Comparison of ENCODE assay signal across 1 cellular context in the genomic region with DNA sequence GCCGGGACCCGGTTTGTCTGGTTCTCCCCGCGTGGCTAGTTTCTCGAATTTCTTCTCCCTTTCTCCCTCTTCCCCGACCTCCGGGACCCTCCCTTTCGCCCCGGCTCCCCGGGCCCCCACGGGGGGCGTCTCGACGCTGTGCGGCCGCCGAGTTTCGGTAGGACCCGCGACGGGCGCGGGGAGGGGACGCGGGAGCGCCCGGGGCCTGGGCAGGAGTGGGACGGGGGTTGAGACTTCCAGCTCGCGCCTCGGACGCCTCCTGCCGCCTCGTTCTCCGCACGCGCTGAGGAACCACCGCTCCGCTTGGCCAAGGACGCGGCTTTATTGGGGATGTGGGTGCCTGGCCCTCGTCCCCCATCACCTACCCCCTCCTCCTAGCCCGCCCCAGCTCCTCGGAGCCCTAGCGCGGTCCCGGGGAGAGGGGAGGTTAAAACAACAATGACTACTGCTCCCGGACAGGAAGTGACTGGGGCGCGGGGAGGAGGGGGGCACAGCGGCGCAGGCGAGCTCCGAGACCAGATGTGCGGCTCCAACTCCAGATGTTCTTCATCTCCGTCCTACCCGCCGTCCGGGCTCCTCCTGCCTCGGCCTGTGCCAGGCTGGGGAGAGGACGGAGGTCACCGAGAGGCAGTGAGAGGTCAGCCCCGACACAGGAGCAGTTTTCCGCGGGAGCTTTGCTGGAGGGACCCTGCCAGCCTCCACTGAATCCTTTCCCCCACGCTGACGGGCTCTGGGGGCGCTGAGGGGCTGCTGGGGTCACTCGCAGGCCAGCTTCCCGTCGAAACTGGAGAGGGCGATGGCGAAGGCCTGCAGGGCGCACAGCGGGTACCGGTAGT.
A peak's percentile ranks its signal among the peaks of the same experiment; 100 is the strongest.
TF ChIP-seq lines count a peak whose summit lies in the region.

No MANE protein-coding gene starts in this region.

TF ChIP-seq in K562, 482 proteins besides CTCF, POLR2A, EP300 and RAD21 (continues in another document):
- TF ChIP-seq ZNF77 (CRISPR knock-in tag; IDR thresholded peaks at IDR 0.05) (no peak), ZBTB1 (CRISPR knock-in tag; IDR thresholded peaks at IDR 0.05; ENCODE audit: borderline replicate concordance, low read depth) (peak; percentile 87; the same call in 1 of the 2 replicates), KAT2B (IDR thresholded peaks at IDR 0.05; ENCODE audit: low read depth, low read length) (no peak), ASH1L (IDR thresholded peaks at IDR 0.05; ENCODE audit: borderline replicate concordance, low read depth, partially characterized antibody) (peak; percentile 39), ARNT (IDR thresholded peaks at IDR 0.05) (peak in 1 of 2 experiments; percentile 10; a peak in 1 of 4 replicates), EGR1 (conservative IDR thresholded peaks at IDR 0.05) (no peak; the same call in 1 of the 2 replicates), GTF2E2 (tag; IDR thresholded peaks at IDR 0.05) (peak; percentile 79), THRAP3 (IDR thresholded peaks at IDR 0.05; ENCODE audit: borderline replicate concordance) (no peak), ZNF121 (CRISPR knock-in tag; conservative IDR thresholded peaks at IDR 0.05) (no peak; the same call in 1 of the 2 replicates), GABPA (tag; conservative IDR thresholded peaks at IDR 0.05; ENCODE audit: low read depth) (peak; percentile 82), HEY1 (CRISPR knock-in tag; IDR thresholded peaks at IDR 0.05; ENCODE audit: borderline replicate concordance) (no peak), KDM1A (IDR thresholded peaks at IDR 0.05) (no peak), SMARCB1 (IDR thresholded peaks at IDR 0.05; ENCODE audit: insufficient read length, low read depth) (no peak), FOS (IDR thresholded peaks at IDR 0.05; ENCODE audit: extremely low read depth, insufficient read length) (no peak), TRIM28 (IDR thresholded peaks at IDR 0.05) (no peak), OTX1 (CRISPR knock-in tag; IDR thresholded peaks at IDR 0.05) (peak; percentile 5; the same call in 1 of the 2 replicates), HNRNPUL1 (IDR thresholded peaks at IDR 0.05; ENCODE audit: low read length) (no peak), SRSF7 (optimal IDR thresholded peaks at IDR 0.05; ENCODE audit: low read depth, low read length) (no peak), ZBTB8A (IDR thresholded peaks at IDR 0.05; ENCODE audit: partially characterized antibody) (no peak), KLF6 (CRISPR knock-in tag; IDR thresholded peaks at IDR 0.05; ENCODE audit: borderline replicate concordance) (no peak), MYBL2 (IDR thresholded peaks at IDR 0.05; ENCODE audit: low read depth) (no peak), MYBL2 (CRISPR knock-in tag; IDR thresholded peaks at IDR 0.05; ENCODE audit: borderline replicate concordance) (peak; percentile 76; the same call in 1 of the 2 replicates), ZNF217 (CRISPR knock-in tag; IDR thresholded peaks at IDR 0.05) (no peak), PTBP1 (IDR thresholded peaks at IDR 0.05; ENCODE audit: low read depth, low read length) (no peak), HOXB6 (CRISPR knock-in tag; IDR thresholded peaks at IDR 0.05; ENCODE audit: borderline replicate concordance) (no peak), KDM5B (IDR thresholded peaks at IDR 0.05; ENCODE audit: insufficient replicate concordance, low read depth, low read length) (peak; percentile 68), SMARCA4 (IDR thresholded peaks at IDR 0.05) (peak; percentile 69), ELF1 (tag; IDR thresholded peaks at IDR 0.05) (peak; percentile 43), BRD4 (IDR thresholded peaks at IDR 0.05) (no peak)
- TF ChIP-seq, protein P1, sequence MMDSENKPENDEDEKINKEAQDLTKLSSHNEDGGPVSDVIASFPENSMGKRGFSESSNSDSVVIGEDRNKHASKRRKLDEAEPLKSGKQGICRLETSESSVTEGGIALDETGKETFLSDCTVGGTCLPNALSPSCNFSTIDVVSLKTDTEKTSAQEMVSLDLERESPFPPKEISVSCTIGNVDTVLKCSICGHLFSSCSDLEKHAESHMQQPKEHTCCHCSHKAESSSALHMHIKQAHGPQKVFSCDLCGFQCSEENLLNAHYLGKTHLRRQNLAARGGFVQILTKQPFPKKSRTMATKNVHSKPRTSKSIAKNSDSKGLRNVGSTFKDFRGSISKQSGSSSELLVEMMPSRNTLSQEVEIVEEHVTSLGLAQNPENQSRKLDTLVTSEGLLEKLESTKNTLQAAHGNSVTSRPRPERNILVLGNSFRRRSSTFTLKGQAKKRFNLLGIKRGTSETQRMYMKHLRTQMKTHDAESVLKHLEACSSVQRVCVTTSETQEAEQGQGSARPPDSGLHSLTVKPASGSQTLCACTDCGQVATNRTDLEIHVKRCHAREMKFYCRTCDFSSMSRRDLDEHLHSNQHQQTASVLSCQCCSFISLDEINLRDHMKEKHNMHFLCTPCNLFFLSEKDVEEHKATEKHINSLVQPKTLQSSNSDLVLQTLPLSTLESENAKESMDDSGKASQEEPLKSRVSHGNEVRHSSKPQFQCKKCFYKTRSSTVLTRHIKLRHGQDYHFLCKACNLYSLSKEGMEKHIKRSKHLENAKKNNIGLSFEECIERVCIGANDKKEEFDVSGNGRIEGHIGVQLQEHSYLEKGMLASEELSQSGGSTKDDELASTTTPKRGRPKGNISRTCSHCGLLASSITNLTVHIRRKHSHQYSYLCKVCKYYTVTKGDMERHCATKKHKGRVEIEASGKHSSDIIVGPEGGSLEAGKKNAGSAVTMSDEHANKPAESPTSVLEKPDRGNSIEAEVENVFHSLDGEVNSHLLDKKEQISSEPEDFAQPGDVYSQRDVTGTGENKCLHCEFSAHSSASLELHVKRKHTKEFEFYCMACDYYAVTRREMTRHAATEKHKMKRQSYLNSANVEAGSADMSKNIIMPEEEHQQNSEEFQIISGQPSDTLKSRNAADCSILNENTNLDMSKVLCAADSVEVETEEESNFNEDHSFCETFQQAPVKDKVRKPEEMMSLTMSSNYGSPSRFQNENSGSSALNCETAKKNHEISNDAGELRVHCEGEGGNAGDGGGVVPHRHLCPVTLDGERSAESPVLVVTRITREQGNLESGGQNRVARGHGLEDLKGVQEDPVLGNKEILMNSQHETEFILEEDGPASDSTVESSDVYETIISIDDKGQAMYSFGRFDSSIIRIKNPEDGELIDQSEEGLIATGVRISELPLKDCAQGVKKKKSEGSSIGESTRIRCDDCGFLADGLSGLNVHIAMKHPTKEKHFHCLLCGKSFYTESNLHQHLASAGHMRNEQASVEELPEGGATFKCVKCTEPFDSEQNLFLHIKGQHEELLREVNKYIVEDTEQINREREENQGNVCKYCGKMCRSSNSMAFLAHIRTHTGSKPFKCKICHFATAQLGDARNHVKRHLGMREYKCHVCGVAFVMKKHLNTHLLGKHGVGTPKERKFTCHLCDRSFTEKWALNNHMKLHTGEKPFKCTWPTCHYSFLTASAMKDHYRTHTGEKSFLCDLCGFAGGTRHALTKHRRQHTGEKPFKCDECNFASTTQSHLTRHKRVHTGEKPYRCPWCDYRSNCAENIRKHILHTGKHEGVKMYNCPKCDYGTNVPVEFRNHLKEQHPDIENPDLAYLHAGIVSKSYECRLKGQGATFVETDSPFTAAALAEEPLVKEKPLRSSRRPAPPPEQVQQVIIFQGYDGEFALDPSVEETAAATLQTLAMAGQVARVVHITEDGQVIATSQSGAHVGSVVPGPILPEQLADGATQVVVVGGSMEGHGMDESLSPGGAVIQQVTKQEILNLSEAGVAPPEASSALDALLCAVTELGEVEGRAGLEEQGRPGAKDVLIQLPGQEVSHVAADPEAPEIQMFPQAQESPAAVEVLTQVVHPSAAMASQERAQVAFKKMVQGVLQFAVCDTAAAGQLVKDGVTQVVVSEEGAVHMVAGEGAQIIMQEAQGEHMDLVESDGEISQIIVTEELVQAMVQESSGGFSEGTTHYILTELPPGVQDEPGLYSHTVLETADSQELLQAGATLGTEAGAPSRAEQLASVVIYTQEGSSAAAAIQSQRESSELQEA (IDR thresholded peaks at IDR 0.05; ENCODE audit: low read depth) = no peak
- TF ChIP-seq, protein P2, sequence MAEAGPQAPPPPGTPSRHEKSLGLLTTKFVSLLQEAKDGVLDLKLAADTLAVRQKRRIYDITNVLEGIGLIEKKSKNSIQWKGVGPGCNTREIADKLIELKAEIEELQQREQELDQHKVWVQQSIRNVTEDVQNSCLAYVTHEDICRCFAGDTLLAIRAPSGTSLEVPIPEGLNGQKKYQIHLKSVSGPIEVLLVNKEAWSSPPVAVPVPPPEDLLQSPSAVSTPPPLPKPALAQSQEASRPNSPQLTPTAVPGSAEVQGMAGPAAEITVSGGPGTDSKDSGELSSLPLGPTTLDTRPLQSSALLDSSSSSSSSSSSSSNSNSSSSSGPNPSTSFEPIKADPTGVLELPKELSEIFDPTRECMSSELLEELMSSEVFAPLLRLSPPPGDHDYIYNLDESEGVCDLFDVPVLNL (CRISPR knock-in tag; IDR thresholded peaks at IDR 0.05; ENCODE audit: low read depth) = no peak
- TF ChIP-seq, protein P3, sequence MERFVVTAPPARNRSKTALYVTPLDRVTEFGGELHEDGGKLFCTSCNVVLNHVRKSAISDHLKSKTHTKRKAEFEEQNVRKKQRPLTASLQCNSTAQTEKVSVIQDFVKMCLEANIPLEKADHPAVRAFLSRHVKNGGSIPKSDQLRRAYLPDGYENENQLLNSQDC (CRISPR knock-in tag; IDR thresholded peaks at IDR 0.05) = no peak
- TF ChIP-seq, protein P4, sequence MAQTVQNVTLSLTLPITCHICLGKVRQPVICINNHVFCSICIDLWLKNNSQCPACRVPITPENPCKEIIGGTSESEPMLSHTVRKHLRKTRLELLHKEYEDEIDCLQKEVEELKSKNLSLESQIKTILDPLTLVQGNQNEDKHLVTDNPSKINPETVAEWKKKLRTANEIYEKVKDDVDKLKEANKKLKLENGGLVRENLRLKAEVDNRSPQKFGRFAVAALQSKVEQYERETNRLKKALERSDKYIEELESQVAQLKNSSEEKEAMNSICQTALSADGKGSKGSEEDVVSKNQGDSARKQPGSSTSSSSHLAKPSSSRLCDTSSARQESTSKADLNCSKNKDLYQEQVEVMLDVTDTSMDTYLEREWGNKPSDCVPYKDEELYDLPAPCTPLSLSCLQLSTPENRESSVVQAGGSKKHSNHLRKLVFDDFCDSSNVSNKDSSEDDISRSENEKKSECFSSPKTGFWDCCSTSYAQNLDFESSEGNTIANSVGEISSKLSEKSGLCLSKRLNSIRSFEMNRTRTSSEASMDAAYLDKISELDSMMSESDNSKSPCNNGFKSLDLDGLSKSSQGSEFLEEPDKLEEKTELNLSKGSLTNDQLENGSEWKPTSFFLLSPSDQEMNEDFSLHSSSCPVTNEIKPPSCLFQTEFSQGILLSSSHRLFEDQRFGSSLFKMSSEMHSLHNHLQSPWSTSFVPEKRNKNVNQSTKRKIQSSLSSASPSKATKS (CRISPR knock-in tag; IDR thresholded peaks at IDR 0.05) = no peak
- TF ChIP-seq, protein P5, sequence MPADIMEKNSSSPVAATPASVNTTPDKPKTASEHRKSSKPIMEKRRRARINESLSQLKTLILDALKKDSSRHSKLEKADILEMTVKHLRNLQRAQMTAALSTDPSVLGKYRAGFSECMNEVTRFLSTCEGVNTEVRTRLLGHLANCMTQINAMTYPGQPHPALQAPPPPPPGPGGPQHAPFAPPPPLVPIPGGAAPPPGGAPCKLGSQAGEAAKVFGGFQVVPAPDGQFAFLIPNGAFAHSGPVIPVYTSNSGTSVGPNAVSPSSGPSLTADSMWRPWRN (IDR thresholded peaks at IDR 0.05; ENCODE audit: low read depth) = no peak
- TF ChIP-seq, protein P6, sequence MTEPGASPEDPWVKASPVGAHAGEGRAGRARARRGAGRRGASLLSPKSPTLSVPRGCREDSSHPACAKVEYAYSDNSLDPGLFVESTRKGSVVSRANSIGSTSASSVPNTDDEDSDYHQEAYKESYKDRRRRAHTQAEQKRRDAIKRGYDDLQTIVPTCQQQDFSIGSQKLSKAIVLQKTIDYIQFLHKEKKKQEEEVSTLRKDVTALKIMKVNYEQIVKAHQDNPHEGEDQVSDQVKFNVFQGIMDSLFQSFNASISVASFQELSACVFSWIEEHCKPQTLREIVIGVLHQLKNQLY (CRISPR knock-in tag; conservative IDR thresholded peaks at IDR 0.05) = peak in 1 of 2 experiments; percentile 81; a peak in 1 of 4 replicates
- TF ChIP-seq, protein P7, sequence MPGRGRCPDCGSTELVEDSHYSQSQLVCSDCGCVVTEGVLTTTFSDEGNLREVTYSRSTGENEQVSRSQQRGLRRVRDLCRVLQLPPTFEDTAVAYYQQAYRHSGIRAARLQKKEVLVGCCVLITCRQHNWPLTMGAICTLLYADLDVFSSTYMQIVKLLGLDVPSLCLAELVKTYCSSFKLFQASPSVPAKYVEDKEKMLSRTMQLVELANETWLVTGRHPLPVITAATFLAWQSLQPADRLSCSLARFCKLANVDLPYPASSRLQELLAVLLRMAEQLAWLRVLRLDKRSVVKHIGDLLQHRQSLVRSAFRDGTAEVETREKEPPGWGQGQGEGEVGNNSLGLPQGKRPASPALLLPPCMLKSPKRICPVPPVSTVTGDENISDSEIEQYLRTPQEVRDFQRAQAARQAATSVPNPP (IDR thresholded peaks at IDR 0.05; ENCODE audit: borderline replicate concordance, insufficient read depth, insufficient read length) = no peak
- TF ChIP-seq, protein P8, sequence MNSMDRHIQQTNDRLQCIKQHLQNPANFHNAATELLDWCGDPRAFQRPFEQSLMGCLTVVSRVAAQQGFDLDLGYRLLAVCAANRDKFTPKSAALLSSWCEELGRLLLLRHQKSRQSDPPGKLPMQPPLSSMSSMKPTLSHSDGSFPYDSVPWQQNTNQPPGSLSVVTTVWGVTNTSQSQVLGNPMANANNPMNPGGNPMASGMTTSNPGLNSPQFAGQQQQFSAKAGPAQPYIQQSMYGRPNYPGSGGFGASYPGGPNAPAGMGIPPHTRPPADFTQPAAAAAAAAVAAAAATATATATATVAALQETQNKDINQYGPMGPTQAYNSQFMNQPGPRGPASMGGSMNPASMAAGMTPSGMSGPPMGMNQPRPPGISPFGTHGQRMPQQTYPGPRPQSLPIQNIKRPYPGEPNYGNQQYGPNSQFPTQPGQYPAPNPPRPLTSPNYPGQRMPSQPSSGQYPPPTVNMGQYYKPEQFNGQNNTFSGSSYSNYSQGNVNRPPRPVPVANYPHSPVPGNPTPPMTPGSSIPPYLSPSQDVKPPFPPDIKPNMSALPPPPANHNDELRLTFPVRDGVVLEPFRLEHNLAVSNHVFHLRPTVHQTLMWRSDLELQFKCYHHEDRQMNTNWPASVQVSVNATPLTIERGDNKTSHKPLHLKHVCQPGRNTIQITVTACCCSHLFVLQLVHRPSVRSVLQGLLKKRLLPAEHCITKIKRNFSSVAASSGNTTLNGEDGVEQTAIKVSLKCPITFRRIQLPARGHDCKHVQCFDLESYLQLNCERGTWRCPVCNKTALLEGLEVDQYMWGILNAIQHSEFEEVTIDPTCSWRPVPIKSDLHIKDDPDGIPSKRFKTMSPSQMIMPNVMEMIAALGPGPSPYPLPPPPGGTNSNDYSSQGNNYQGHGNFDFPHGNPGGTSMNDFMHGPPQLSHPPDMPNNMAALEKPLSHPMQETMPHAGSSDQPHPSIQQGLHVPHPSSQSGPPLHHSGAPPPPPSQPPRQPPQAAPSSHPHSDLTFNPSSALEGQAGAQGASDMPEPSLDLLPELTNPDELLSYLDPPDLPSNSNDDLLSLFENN (IDR thresholded peaks at IDR 0.05; ENCODE audit: low read depth in 2 of 2, low read length in 2 of 2) = no peak
- TF ChIP-seq, protein P9, sequence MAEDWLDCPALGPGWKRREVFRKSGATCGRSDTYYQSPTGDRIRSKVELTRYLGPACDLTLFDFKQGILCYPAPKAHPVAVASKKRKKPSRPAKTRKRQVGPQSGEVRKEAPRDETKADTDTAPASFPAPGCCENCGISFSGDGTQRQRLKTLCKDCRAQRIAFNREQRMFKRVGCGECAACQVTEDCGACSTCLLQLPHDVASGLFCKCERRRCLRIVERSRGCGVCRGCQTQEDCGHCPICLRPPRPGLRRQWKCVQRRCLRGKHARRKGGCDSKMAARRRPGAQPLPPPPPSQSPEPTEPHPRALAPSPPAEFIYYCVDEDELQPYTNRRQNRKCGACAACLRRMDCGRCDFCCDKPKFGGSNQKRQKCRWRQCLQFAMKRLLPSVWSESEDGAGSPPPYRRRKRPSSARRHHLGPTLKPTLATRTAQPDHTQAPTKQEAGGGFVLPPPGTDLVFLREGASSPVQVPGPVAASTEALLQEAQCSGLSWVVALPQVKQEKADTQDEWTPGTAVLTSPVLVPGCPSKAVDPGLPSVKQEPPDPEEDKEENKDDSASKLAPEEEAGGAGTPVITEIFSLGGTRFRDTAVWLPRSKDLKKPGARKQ (CRISPR knock-in tag; IDR thresholded peaks at IDR 0.05) = no peak
